Comparison of ENCODE assay signal across 2 cellular contexts in genomic region chr14:22767323-22767589, GRCh38.
TF ChIP-seq lines count a peak whose summit lies in the region.

No MANE protein-coding gene starts in this region.

TF ChIP-seq in SK-N-SH, 30 proteins besides CTCF, POLR2A, EP300 and RAD21 (continued from another document):
- no peak for TF ChIP-seq REST (IDR thresholded peaks at IDR 0.05; ENCODE audit: low read depth, low read length)
- no peak for TF ChIP-seq YY1 (IDR thresholded peaks at IDR 0.05; ENCODE audit: low read depth)
- TF ChIP-seq IRF3 (IDR thresholded peaks at IDR 0.05; ENCODE audit: low read depth, low read length), result no peak
- no peak for TF ChIP-seq SMC3 (IDR thresholded peaks at IDR 0.05; ENCODE audit: low read depth, low read length)
- TF ChIP-seq EZH2phosphoT487 (IDR thresholded peaks at IDR 0.05; ENCODE audit: borderline replicate concordance, low read depth), result no peak
- TF ChIP-seq GABPA (IDR thresholded peaks at IDR 0.05; ENCODE audit: low read depth), result no peak
- TF ChIP-seq TCF12 (IDR thresholded peaks at IDR 0.05), result no peak
- no peak for TF ChIP-seq NFIC (IDR thresholded peaks at IDR 0.05; ENCODE audit: borderline replicate concordance)
- TF ChIP-seq FOXJ3 (CRISPR knock-in tag; IDR thresholded peaks at IDR 0.05), result no peak

TF ChIP-seq in SK-N-SH treated with all-trans-retinoic acid at 6 μM for 48 hours, 23 proteins besides CTCF, POLR2A, EP300 and RAD21 (continued from another document):
- TF ChIP-seq TSHZ2 (CRISPR knock-in tag; IDR thresholded peaks at IDR 0.05) (no peak), ESRRG (CRISPR knock-in tag; IDR thresholded peaks at IDR 0.05) (no peak), ZNF565 (CRISPR knock-in tag; conservative IDR thresholded peaks at IDR 0.05; ENCODE audit: low read depth) (no peak), CREB5 (CRISPR knock-in tag; IDR thresholded peaks at IDR 0.05; ENCODE audit: low read depth) (no peak)
